11 cellular contexts compared by ENCODE assay signal in genomic region chrX:110671068-110671803, GRCh38.
DNase-seq lines count a peak whose midpoint lies in the region; ATAC-seq and TF ChIP-seq lines count a peak whose summit lies in the region.
"Had no signal": no experiment of that assay in that cellular context is flagged by ENCODE, and none has a peak within 500 bp of the region (broad histone marks: within the 10 kb centered on the region; RNA-seq: fewer than 3 reads in every experiment).

No MANE protein-coding gene starts in this region.

- no CpG with 5 or more reads among the region's 3 CpGs for WGBS in trophoblast cell (ENCODE audit: extremely low coverage, insufficient coverage, insufficient read length)

- no peak for TF ChIP-seq CTCF in fibroblast of mammary gland (conservative IDR thresholded peaks at IDR 0.05; ENCODE audit: control insufficient read depth, insufficient read depth, low read depth, low read length)

- H3K9ac ChIP-seq in trophoblast cell (ENCODE audit: low read length) = no peak overlapping the region

- H2BK12ac ChIP-seq in trophoblast cell (ENCODE audit: low read length) = no peak overlapping the region

- H4K8ac ChIP-seq in trophoblast cell (ENCODE audit: low read depth, low read length) = no peak overlapping the region

- H2BK5ac ChIP-seq in trophoblast cell (ENCODE audit: low read depth, low read length, poor library complexity) = no peak overlapping the region

- no peak overlapping the region for H3K14ac ChIP-seq in trophoblast cell (ENCODE audit: low read length)

- no peak overlapping the region for H4K91ac ChIP-seq in trophoblast cell (ENCODE audit: low read depth, low read length)

- DNase-seq in fibroblast of mammary gland (ENCODE audit: low read depth) (peak; percentile 52), trophoblast cell (no peak), DMS153 treated with DMSO at 0.1 percent for 48 hours (lab: John Stamatoyannopoulos, UW; ENCODE audit: unreplicated experiment) (no peak), NCI-H510A (lab: John Stamatoyannopoulos, UW) (no peak)
- DNase-seq in activated CD4-positive, alpha-beta T cell treated with anti-CD3 and anti-CD28 coated beads for 1 hour = no peak
- DNase-seq: activated CD4-positive, alpha-beta T cell treated with anti-CD3 and anti-CD28 coated beads for 48 hours had no signal

- no peak overlapping the region for H2AFZ ChIP-seq in trophoblast cell (ENCODE audit: insufficient read depth, low read length, poor library complexity)

- no peak overlapping the region for H3K18ac ChIP-seq in trophoblast cell (ENCODE audit: low read length)

- no peak overlapping the region for H3K27ac ChIP-seq in trophoblast cell (ENCODE audit: low read depth, low read length)
- H3K27ac ChIP-seq: ascending aorta had no signal

- H3K79me1 ChIP-seq in trophoblast cell (ENCODE audit: low read length) = no peaks in the 10 kb centered on the region

- H2BK120ac ChIP-seq in trophoblast cell (ENCODE audit: insufficient read depth, low read length, poor library complexity) = no peak overlapping the region

- no peak overlapping the region for H3K4ac ChIP-seq in trophoblast cell (ENCODE audit: low read depth, low read length)

- no peak overlapping the region for H2AK5ac ChIP-seq in trophoblast cell (ENCODE audit: low read length)

- no peaks in the 10 kb centered on the region for H3K36me3 ChIP-seq in trophoblast cell (ENCODE audit: control insufficient read depth in 1 of 2, insufficient read depth in 2 of 2, low read length in 2 of 2)
- H3K36me3 ChIP-seq: ascending aorta had no signal

- peaks cover 2% of the 10 kb centered on the region in 2 experiments for H3K4me1 ChIP-seq in trophoblast cell (ENCODE audit: control insufficient read depth in 1 of 2, insufficient read depth in 2 of 2, low read length in 2 of 2)
- H3K4me1 ChIP-seq: ascending aorta had no signal

- ATAC-seq in GM18909 (IDR thresholded peaks at IDR 0.05; ENCODE audit: poor library complexity, unreplicated experiment) (peak; percentile 96), HG02588 (IDR thresholded peaks at IDR 0.05; ENCODE audit: unreplicated experiment) (peak; percentile 96), HG03520 (IDR thresholded peaks at IDR 0.05; ENCODE audit: unreplicated experiment) (peak; percentile 98)
- ATAC-seq: Panc1 had no signal

- no peak overlapping the region for H3K23ac ChIP-seq in trophoblast cell (ENCODE audit: low read length)

- no peaks in the 10 kb centered on the region for H3K27me3 ChIP-seq in trophoblast cell (ENCODE audit: insufficient read depth, low read length)
- H3K27me3 ChIP-seq: ascending aorta had no signal

- H3K79me2 ChIP-seq in trophoblast cell (ENCODE audit: control insufficient read depth, insufficient read depth, low read length, poor library complexity) = no peaks in the 10 kb centered on the region

- H4K12ac ChIP-seq in trophoblast cell (ENCODE audit: low read depth, low read length) = no peak overlapping the region

- no peaks in the 10 kb centered on the region for H3K9me3 ChIP-seq in trophoblast cell (ENCODE audit: insufficient read depth, low read depth, low read length)
- H3K9me3 ChIP-seq: ascending aorta had no signal

- no peak overlapping the region for H3K4me2 ChIP-seq in trophoblast cell (ENCODE audit: low read length)

- H3K4me3 ChIP-seq in fibroblast of mammary gland (ENCODE audit: control insufficient read depth, low read depth, low read length) (no peak overlapping the region), trophoblast cell (ENCODE audit: low read depth, low read length) (no peak overlapping the region)
- H3K4me3 ChIP-seq: ascending aorta had no signal
